In the genomic region with DNA sequence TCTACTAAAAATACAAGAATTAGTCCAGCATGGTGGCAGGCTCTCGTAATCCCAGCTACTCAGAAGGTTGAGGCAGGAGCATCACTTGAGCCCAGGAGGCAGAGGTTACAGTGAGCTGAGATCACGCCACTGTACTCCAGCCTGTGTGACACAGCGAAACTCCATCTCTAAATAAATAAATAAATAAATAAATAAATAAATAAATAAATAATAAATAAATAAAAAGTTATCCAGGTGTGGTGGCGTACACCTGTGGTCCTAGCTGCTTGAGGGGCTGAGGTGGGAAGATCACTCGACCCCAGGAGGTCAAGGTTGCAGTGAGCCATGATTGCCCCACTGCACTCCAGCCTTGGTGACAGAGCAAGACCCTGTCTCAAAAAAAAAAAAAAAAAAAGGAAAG, we compare ENCODE assay signal across 14 cellular contexts. TPM values are rescaled to one million over a fixed set of nuclear protein-coding genes. Genes with fewer than 3 reads are reported as not detected.
"Had no signal": no experiment of that assay in that cellular context is flagged by ENCODE, and none has a peak within 500 bp of the region (broad histone marks: within the 10 kb centered on the region; RNA-seq: fewer than 3 reads in every experiment).

No MANE protein-coding gene starts in this region.

RNA-seq across cellular contexts. Expression of gene CD160, which starts 0.8 kb away (rescaled TPM):
- total RNA-seq: dermis blood vessel endothelial cell, endodermal cell, esophagus mucosa, esophagus squamous epithelium, gastrocnemius medialis, glomerular endothelial cell, kidney epithelial cell, lung microvascular endothelial cell, mesenteric fat pad, mesothelial cell of epicardium, myocyte had no signal
- polyA plus RNA-seq: keratinocyte had no signal

RNA-seq across cellular contexts. Expression of gene PDZK1, which starts 11.3 kb away (rescaled TPM):
- total RNA-seq: esophagus mucosa, glomerular endothelial cell, kidney epithelial cell, left ventricle myocardium superior, lower lobe of right lung, lung microvascular endothelial cell, mesenteric fat pad had no signal
